Comparison of ENCODE assay signal across 21 cellular contexts in the genomic region with DNA sequence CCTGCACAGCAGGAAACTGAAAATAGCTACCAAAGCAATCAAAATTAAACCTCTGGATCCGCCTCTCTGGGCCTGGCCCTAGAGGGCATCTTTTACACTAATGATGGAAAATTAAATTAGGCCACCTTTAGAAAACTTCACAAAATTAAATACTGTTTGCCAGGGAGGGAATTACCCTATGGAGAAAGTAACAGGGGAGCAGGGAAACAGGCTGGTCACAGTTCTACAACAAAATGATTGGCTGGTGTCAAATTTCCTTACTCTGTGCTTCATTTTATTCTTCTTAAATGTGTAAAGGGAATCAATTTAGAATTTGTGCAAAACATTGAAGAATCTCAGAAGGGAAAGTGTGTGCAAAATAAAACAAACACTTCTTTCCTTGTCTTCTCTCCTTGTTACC.
DNase-seq lines count a peak whose midpoint lies in the region; FAIRE-seq and TF ChIP-seq lines count a peak whose summit lies in the region.
"Had no signal": no experiment of that assay in that cellular context is flagged by ENCODE, and none has a peak within 500 bp of the region (broad histone marks: within the 10 kb centered on the region; RNA-seq: fewer than 3 reads in every experiment).

No MANE protein-coding gene starts in this region.

- TF ChIP-seq POLR2A in H1 (IDR thresholded peaks at IDR 0.05; ENCODE audit: control extremely low read depth in 1 of 2, low read depth in 2 of 2, low read length in 2 of 2): no peak

- H3K23ac ChIP-seq in H1 (ENCODE audit: insufficient read length): no peak overlapping the region

- no peak overlapping the region for H4K8ac ChIP-seq in H1 (ENCODE audit: extremely low read depth, insufficient read depth, low read length)

- CTCF ChIA-PET in H1 (lab: Charles Lee; ENCODE audit: partially characterized antibody): interaction anchor here (0.6 to 1.4 kb wide), 3 partner anchors 13 to 43 kb away, joined by 3 to 5 read pairs (median 3); no protein-coding TSS in a partner anchor

- H2AK5ac ChIP-seq in H1 (ENCODE audit: low read depth, low read length): no peak overlapping the region

- TF ChIP-seq CTCF in H1 (IDR thresholded peaks at IDR 0.05; ENCODE audit: control extremely low read depth in 1 of 3, insufficient read depth in 1 of 3, low read depth in 1 of 3, low read length in 3 of 3): no peak

- H2BK15ac ChIP-seq in H1 (ENCODE audit: low read length): no peak overlapping the region

- H3K4me3 ChIP-seq in H1 (ENCODE audit: extremely low read depth in 1 of 4, insufficient read depth in 2 of 4, low read depth in 3 of 4, low read length in 4 of 4): no peak overlapping the region
- H3K4me3 ChIP-seq: BLaER1 treated with 17β-estradiol and CSF1 and Interleukin-3, amounts not matched to agents 10 nM and 100 nM had no signal

- H3K23me2 ChIP-seq in H1 (ENCODE audit: low read depth, low read length): no peaks in the 10 kb centered on the region

- peaks cover 0 to 4% (median 0%) of the 10 kb centered on the region in 4 experiments; a peak in 2 of 7 replicates for H3K4me1 ChIP-seq in H1 (replicated peaks in 1 of 4; ENCODE audit: control insufficient read depth in 3 of 4, insufficient read depth in 4 of 4, low read length in 3 of 4)
- H3K4me1 ChIP-seq: BE2C had no signal

- H3K9me3 ChIP-seq in H1 (ENCODE audit: insufficient read depth in 2 of 2, low read depth in 1 of 2, low read length in 1 of 2): no peaks in the 10 kb centered on the region
- H3K9me3 ChIP-seq: BE2C; BLaER1 treated with 17β-estradiol and CSF1 and Interleukin-3, amounts not matched to agents 10 nM and 100 nM had no signal

- TF ChIP-seq RAD21 in H1 (IDR thresholded peaks at IDR 0.05 in 1 of 2, conservative IDR thresholded peaks at IDR 0.05 in 1 of 2; ENCODE audit: low read depth in 2 of 2, low read length in 2 of 2): no peak

- H3K79me2 ChIP-seq in H1 (ENCODE audit: control insufficient read depth in 1 of 2, insufficient read depth in 2 of 2, low read length in 2 of 2): no peaks in the 10 kb centered on the region

- H3K4ac ChIP-seq in H1 (replicated peaks; ENCODE audit: insufficient read length, low read depth, low read length): no peak overlapping the region

- no peak overlapping the region for H2BK120ac ChIP-seq in H1 (replicated peaks; ENCODE audit: low read depth, low read length)

- H3K56ac ChIP-seq in H1 (replicated peaks; ENCODE audit: insufficient read length, low read depth, low read length): no peak overlapping the region

- no peak overlapping the region for H2AFZ ChIP-seq in H1 (ENCODE audit: low read length)

- no peak overlapping the region for H3K18ac ChIP-seq in H1 (ENCODE audit: extremely low read depth, low read length)

- no peaks in the 10 kb centered on the region for H3K36me3 ChIP-seq in H1 (ENCODE audit: control insufficient read depth in 2 of 4, insufficient read depth in 4 of 4, low read length in 3 of 4)
- H3K36me3 ChIP-seq: BE2C; BLaER1 treated with 17β-estradiol and CSF1 and Interleukin-3, amounts not matched to agents 10 nM and 100 nM had no signal

- H3K79me1 ChIP-seq in H1 (ENCODE audit: low read depth, low read length): no peaks in the 10 kb centered on the region

- DNase-seq in DMS 273 (lab: John Stamatoyannopoulos, UW; ENCODE audit: unreplicated experiment): peak; percentile 6
- no peak for DNase-seq in DMS 273 treated with DMSO at 0.1 percent for 48 hours (lab: John Stamatoyannopoulos, UW)
- DNase-seq in ELF-1 (ENCODE audit: low read depth, low spot score): peak; percentile 33
- peak; percentile 93 for DNase-seq in NCI-H146 treated with DMSO at 0.1 percent for 48 hours (lab: John Stamatoyannopoulos, UW; ENCODE audit: unreplicated experiment)
- DNase-seq in H1 (ENCODE audit: low read depth in 1 of 2, low spot score in 2 of 2): no peak
- no peak for DNase-seq in activated effector memory CD4-positive, alpha-beta T cell treated with Interleukin-2 at 50 U/mL for 16 hours
- DNase-seq in substantia nigra (lab: John Stamatoyannopoulos, UW): no peak
- no peak for DNase-seq in GM03348 (ENCODE audit: low spot score)
- DNase-seq: BE2C; CD4-positive, alpha-beta T cell; CD8-positive, alpha-beta memory T cell; DMS153; EL; GF-D8; GOT3; H9 had no signal

- H3K14ac ChIP-seq in H1 (ENCODE audit: insufficient read length): no peak overlapping the region

- no peak overlapping the region for H4K5ac ChIP-seq in H1 (ENCODE audit: insufficient read length, low read depth, low read length)

- no peak for FAIRE-seq in H1 (lab: Jason Lieb, UNC)
- FAIRE-seq: A204.1, D721Med, GM12892 had no signal

- no peak overlapping the region for H2BK5ac ChIP-seq in H1 (ENCODE audit: low read depth, low read length)

- H3K27ac ChIP-seq in H1 (ENCODE audit: low read depth, low read length) (no peak overlapping the region), substantia nigra (ENCODE audit: low read depth, low read length, poor library complexity, severe bottlenecking) (no peak overlapping the region)
- H3K27ac ChIP-seq: 22Rv1; BLaER1 treated with 17β-estradiol and CSF1 and Interleukin-3, amounts not matched to agents 10 nM and 100 nM had no signal

- no peak overlapping the region for H2BK20ac ChIP-seq in H1 (ENCODE audit: low read length)

- POLR2A ChIA-PET in H1 (lab: Charles Lee; ENCODE audit: partially characterized antibody): no interaction called here

- H4K20me1 ChIP-seq in H1 (replicated peaks in 1 of 2; ENCODE audit: control insufficient read depth in 1 of 2, insufficient read depth in 2 of 2, low read length in 2 of 2): no peaks in the 10 kb centered on the region
- H4K20me1 ChIP-seq: BLaER1 treated with 17β-estradiol and CSF1 and Interleukin-3, amounts not matched to agents 10 nM and 100 nM had no signal

- H3K4me2 ChIP-seq in H1 (ENCODE audit: insufficient read depth in 1 of 2, low read depth in 2 of 2, low read length in 2 of 2): no peak overlapping the region
- H3K4me2 ChIP-seq: BLaER1 treated with 17β-estradiol and CSF1 and Interleukin-3, amounts not matched to agents 10 nM and 100 nM had no signal

- TF ChIP-seq EP300 in H1 (IDR thresholded peaks at IDR 0.05; ENCODE audit: borderline replicate concordance in 1 of 2, low read depth in 2 of 2, low read length in 2 of 2): no peak

- H3K9ac ChIP-seq in H1 (replicated peaks in 1 of 4; ENCODE audit: extremely low read depth in 1 of 4, low read depth in 3 of 4, low read length in 3 of 4): no peak overlapping the region
- H3K9ac ChIP-seq: BLaER1 treated with 17β-estradiol and CSF1 and Interleukin-3, amounts not matched to agents 10 nM and 100 nM had no signal

- H2BK12ac ChIP-seq in H1 (ENCODE audit: low read depth, low read length): no peak overlapping the region

- H3K27me3 ChIP-seq in H1 (replicated peaks in 1 of 4; ENCODE audit: control insufficient read depth in 3 of 4, extremely low read depth in 1 of 4, insufficient read depth in 3 of 4, low read length in 3 of 4): no peaks in the 10 kb centered on the region
- H3K27me3 ChIP-seq: BE2C; BLaER1 treated with 17β-estradiol and CSF1 and Interleukin-3, amounts not matched to agents 10 nM and 100 nM had no signal

- WGBS in H1 (ENCODE audit: extremely low coverage in 1 of 2, insufficient coverage in 1 of 2, insufficient read length in 1 of 2, insufficient replicate concordance in 2 of 2, low coverage in 1 of 2, low lambda C conversion rate in 2 of 2, missing lambda C conversion rate in 1 of 2), 2 experiments: 89% methylated on average over 1 of the region's 1 CpG; no CpG with 5 or more reads in 1 of the 2 experiments

- no peak overlapping the region for H4K91ac ChIP-seq in H1 (replicated peaks; ENCODE audit: insufficient read length, low read length)

TF ChIP-seq in H1, 55 proteins besides CTCF, POLR2A, EP300 and RAD21:
- TF ChIP-seq, protein P1, sequence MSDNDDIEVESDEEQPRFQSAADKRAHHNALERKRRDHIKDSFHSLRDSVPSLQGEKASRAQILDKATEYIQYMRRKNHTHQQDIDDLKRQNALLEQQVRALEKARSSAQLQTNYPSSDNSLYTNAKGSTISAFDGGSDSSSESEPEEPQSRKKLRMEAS (IDR thresholded peaks at IDR 0.05): no peak
- TF ChIP-seq RFX5 (IDR thresholded peaks at IDR 0.05; ENCODE audit: borderline replicate concordance, low read depth, low read length): peak; percentile 75

Comparison
In these comparisons a context has a peak if more than half of its experiments do, and no peak if none do; other contexts are left out.
1. DNase-seq: peak in DMS 273 (single experiment), ELF-1 (single experiment) and NCI-H146 treated with DMSO at 0.1 percent for 48 hours (single experiment); none in DMS 273 treated with DMSO at 0.1 percent for 48 hours (single experiment), H1 (0 of 2), activated effector memory CD4-positive, alpha-beta T cell treated with Interleukin-2 at 50 U/mL for 16 hours (single experiment), substantia nigra (0 of 49) and GM03348 (single experiment).